9 cellular contexts compared by ENCODE assay signal in the genomic region with DNA sequence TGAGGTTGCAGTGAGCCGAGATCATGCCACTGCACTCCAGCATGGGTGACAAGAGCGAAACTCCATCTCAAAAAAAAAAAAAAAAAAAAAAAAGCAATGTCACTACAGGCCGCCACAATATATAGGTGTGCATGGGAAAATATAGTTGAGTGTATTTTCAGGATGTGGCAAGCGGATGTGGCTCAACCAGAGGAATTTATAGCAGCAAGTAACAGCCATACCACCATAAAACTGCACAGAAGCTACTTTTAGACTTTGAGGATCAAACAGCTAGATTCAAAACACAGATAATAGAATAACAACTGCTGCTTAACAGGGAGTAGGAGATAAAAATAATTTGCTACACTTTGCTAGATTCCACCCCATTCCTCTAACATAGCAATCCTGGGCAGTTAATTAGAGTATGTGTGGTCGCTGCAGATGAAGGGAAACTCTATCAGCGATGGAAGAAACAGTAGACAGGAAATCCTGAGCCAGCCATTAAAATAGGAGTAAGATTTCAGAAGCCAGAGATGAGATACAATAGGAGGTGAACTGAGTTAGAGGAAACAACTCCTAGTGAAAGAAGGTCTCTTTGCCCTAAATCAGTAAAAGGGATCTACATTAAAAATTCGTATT.
A peak's percentile ranks its signal among the peaks of the same experiment; 100 is the strongest.
DNase-seq lines count a peak whose midpoint lies in the region; ATAC-seq and TF ChIP-seq lines count a peak whose summit lies in the region.
"Had no signal": no experiment of that assay in that cellular context is flagged by ENCODE, and none has a peak within 500 bp of the region (broad histone marks: within the 10 kb centered on the region; RNA-seq: fewer than 3 reads in every experiment).

No MANE protein-coding gene starts in this region.

- DNase-seq in NOMO-1 treated with dmso at 0.1 percent for 144 hours (lab: John Stamatoyannopoulos, UW; ENCODE audit: unreplicated experiment), result peak; percentile 34
- peak; percentile 73 for DNase-seq in left kidney (ENCODE audit: low read depth, low spot score)
- no peak for DNase-seq in AG20443 (ENCODE audit: low spot score)
- DNase-seq in NCI-H2107 (lab: John Stamatoyannopoulos, UW), result no peak
- no peak for DNase-seq in GM23338 (ENCODE audit: low spot score)
- DNase-seq in vagina (ENCODE audit: extremely low spot score in 2 of 2), result no peak

- ATAC-seq in GM18873 (IDR thresholded peaks at IDR 0.05; ENCODE audit: low FRiP score, unreplicated experiment) (peak; percentile 63), HG02642 (IDR thresholded peaks at IDR 0.05; ENCODE audit: poor library complexity, unreplicated experiment) (peak; percentile 52), GM23338 (no peak)

- TF ChIP-seq POLR2A in vagina (IDR thresholded peaks at IDR 0.05), result no peak

- H3K36me3 Mint-ChIP-seq in GM23338 (ENCODE audit: low read depth), result no peaks in the 10 kb centered on the region

- no peaks in the 10 kb centered on the region for H3K79me2 ChIP-seq in GM23338 (replicated peaks; ENCODE audit: insufficient read depth)

- no peaks in the 10 kb centered on the region for H3K9me3 Mint-ChIP-seq in GM23338

- no peak overlapping the region for H2AFZ ChIP-seq in GM23338

- no peaks in the 10 kb centered on the region for H3K9me2 ChIP-seq in GM23338 (ENCODE audit: insufficient read depth)

- H3K4me1 ChIP-seq in GM23338 (ENCODE audit: insufficient read depth) (no peaks in the 10 kb centered on the region), vagina (no peaks in the 10 kb centered on the region)

- no peaks in the 10 kb centered on the region for H3K9me3 ChIP-seq in vagina

- H3K36me3 ChIP-seq in GM23338 (ENCODE audit: insufficient read depth) (no peaks in the 10 kb centered on the region), vagina (no peaks in the 10 kb centered on the region)

- no peaks in the 10 kb centered on the region for H3K4me1 Mint-ChIP-seq in GM23338

- H3K27ac ChIP-seq in GM23338 (ENCODE audit: low read depth) (no peak overlapping the region), vagina (no peak overlapping the region)

- no peak overlapping the region for H3K4me3 Mint-ChIP-seq in GM23338

- H4K20me1 ChIP-seq in GM23338 (replicated peaks; ENCODE audit: insufficient read depth), result no peaks in the 10 kb centered on the region

- H3F3A ChIP-seq in GM23338 (replicated peaks; ENCODE audit: low read depth), result no peaks in the 10 kb centered on the region

- intact Hi-C loops in vagina (cut with DNase I), result no loop called here

- H3K4me3 ChIP-seq in GM23338, result no peak overlapping the region
- H3K4me3 ChIP-seq in vagina, result no peak overlapping the region
- H3K4me3 ChIP-seq: lung had no signal

- no peaks in the 10 kb centered on the region for H3K27me3 Mint-ChIP-seq in GM23338 (ENCODE audit: insufficient read depth, low read depth, poor library complexity)

- TF ChIP-seq CTCF in GM23338 (conservative IDR thresholded peaks at IDR 0.05; ENCODE audit: low read depth in 2 of 2) (no peak), vagina (IDR thresholded peaks at IDR 0.05) (no peak)

- no peak overlapping the region for H3K27ac Mint-ChIP-seq in GM23338

- H3K27me3 ChIP-seq in GM23338 (ENCODE audit: insufficient read depth) (no peaks in the 10 kb centered on the region), vagina (no peaks in the 10 kb centered on the region)

- no peak overlapping the region for H3K4me2 ChIP-seq in GM23338

TF ChIP-seq in GM23338, 12 proteins besides CTCF, POLR2A, EP300 and RAD21:
- no peak for TF ChIP-seq REST (IDR thresholded peaks at IDR 0.05; ENCODE audit: unreplicated experiment)
- no peak for TF ChIP-seq CREB1 (CRISPR knock-in tag; IDR thresholded peaks at IDR 0.05; ENCODE audit: low read depth)
- TF ChIP-seq ETS1 (IDR thresholded peaks at IDR 0.05), result no peak
- TF ChIP-seq EZH2phosphoT487 (IDR thresholded peaks at IDR 0.05; ENCODE audit: unreplicated experiment), result no peak
TF ChIP-seq in GM23338: peak in this region for 0.

Comparison
In these comparisons a context has a peak if more than half of its experiments do, and no peak if none do; other contexts are left out.
1. DNase-seq: peak in NOMO-1 treated with dmso at 0.1 percent for 144 hours (single experiment) and left kidney (single experiment); none in AG20443 (single experiment), NCI-H2107 (single experiment), GM23338 (single experiment) and vagina (0 of 2).